In genomic region chr17:55264273-55264639, GRCh38 we compare ENCODE assay signal across 8 cellular contexts. TPM values are rescaled to one million over a fixed set of nuclear protein-coding genes. Genes with fewer than 3 reads are reported as not detected.
DNase-seq lines count a peak whose midpoint lies in the region; ATAC-seq and TF ChIP-seq lines count a peak whose summit lies in the region.

No MANE protein-coding gene starts in this region.

- peak; percentile 25 for ATAC-seq in omental fat pad (ENCODE audit: low FRiP score)
- ATAC-seq in GM19467 (IDR thresholded peaks at IDR 0.05; ENCODE audit: unreplicated experiment) = no peak
- ATAC-seq in sciatic nerve = no peak
- no peak for ATAC-seq in HG03097 (IDR thresholded peaks at IDR 0.05; ENCODE audit: low FRiP score, unreplicated experiment)

- H3K27me3 ChIP-seq in effector memory CD4-positive, alpha-beta T cell (replicated peaks; ENCODE audit: control insufficient read depth, insufficient read depth, low read length, poor library complexity, severe bottlenecking) = no peaks in the 10 kb centered on the region

- H3K27ac ChIP-seq in effector memory CD4-positive, alpha-beta T cell (ENCODE audit: insufficient read depth, low read length, poor library complexity, severe bottlenecking) = no peak overlapping the region

- H3K36me3 ChIP-seq in effector memory CD4-positive, alpha-beta T cell (ENCODE audit: control insufficient read depth, insufficient read depth, low read length) = no peaks in the 10 kb centered on the region

- TF ChIP-seq CTCF in GM12864 (IDR thresholded peaks at IDR 0.05; ENCODE audit: low read depth, low read length, missing control alignments) (no peak), omental fat pad (IDR thresholded peaks at IDR 0.05) (no peak)

- peaks cover 21% of the 10 kb centered on the region for H3K4me1 ChIP-seq in effector memory CD4-positive, alpha-beta T cell (ENCODE audit: control insufficient read depth, insufficient read depth, low read length, poor library complexity, severe bottlenecking)

- H3K9me3 ChIP-seq in effector memory CD4-positive, alpha-beta T cell (ENCODE audit: control insufficient read depth, low read length) = no peaks in the 10 kb centered on the region

- intact Hi-C loops in sciatic nerve (cut with DNase I) = no loop called here

- H3K4me3 ChIP-seq in GM12864 (ENCODE audit: low read depth, low read length) = peak overlapping the region; percentile 13; the same call in 1 of the 2 replicates
- H3K4me3 ChIP-seq in effector memory CD4-positive, alpha-beta T cell (ENCODE audit: insufficient read depth, low read depth, low read length, poor library complexity, severe bottlenecking) = peak overlapping the region; percentile 51

- DNase-seq in GM12864 (ENCODE audit: low read depth) = no peak
- peak; percentile 5 for DNase-seq in NCI-H1417 treated with DMSO at 0.1 percent for 48 hours (lab: John Stamatoyannopoulos, UW)
- DNase-seq in effector memory CD4-positive, alpha-beta T cell = no peak
- DNase-seq in omental fat pad (ENCODE audit: low spot score) = no peak
- DNase-seq in sciatic nerve (ENCODE audit: low spot score) = no peak
- DNase-seq in NOMO-1 (lab: John Stamatoyannopoulos, UW; ENCODE audit: unreplicated experiment in 2 of 2) = no peak

RNA-seq across cellular contexts. Expression of gene HLF, which starts 0.5 kb away (rescaled TPM):
- 10 to 100 TPM; 12.5 to 15.4 (median 14.6) TPM for total RNA-seq in omental fat pad
- 21.4 TPM for total RNA-seq in sciatic nerve
